ENCODE assay signal across 9 cellular contexts in genomic region chr9:38687389-38687842, GRCh38. TPM values are rescaled to one million over a fixed set of nuclear protein-coding genes. Genes with fewer than 3 reads are reported as not detected.
DNase-seq lines count a peak whose midpoint lies in the region; ATAC-seq and TF ChIP-seq lines count a peak whose summit lies in the region.
"Had no signal": no experiment of that assay in that cellular context is flagged by ENCODE, and none has a peak within 500 bp of the region (broad histone marks: within the 10 kb centered on the region; RNA-seq: fewer than 3 reads in every experiment).

No MANE protein-coding gene starts in this region.

- H3K9me3 Mint-ChIP-seq in central memory CD8-positive, alpha-beta T cell = no peaks in the 10 kb centered on the region

- H3K27me3 ChIP-seq in Peyer's patch (no peaks in the 10 kb centered on the region), thymus (ENCODE audit: control insufficient read depth, insufficient read depth) (no peaks in the 10 kb centered on the region)

- H3K36me3 ChIP-seq in Peyer's patch = no peaks in the 10 kb centered on the region
- H3K36me3 ChIP-seq in thymus (ENCODE audit: control insufficient read depth, insufficient read depth) = no peaks in the 10 kb centered on the region

- H3K4me3 Mint-ChIP-seq in central memory CD8-positive, alpha-beta T cell = peak overlapping the region; percentile 16

- no peaks in the 10 kb centered on the region for H3K4me1 Mint-ChIP-seq in central memory CD8-positive, alpha-beta T cell

- ATAC-seq in GM19372 (IDR thresholded peaks at IDR 0.05; ENCODE audit: low read depth, unreplicated experiment) = peak; percentile 56
- no peak for ATAC-seq in central memory CD8-positive, alpha-beta T cell (replicated peaks; ENCODE audit: extremely low read depth, poor library complexity, severe bottlenecking)
- no peak for ATAC-seq in GM18858 (IDR thresholded peaks at IDR 0.05; ENCODE audit: unreplicated experiment)
- no peak for ATAC-seq in HG03571 (IDR thresholded peaks at IDR 0.05; ENCODE audit: unreplicated experiment)

- DNase-seq in Peyer's patch = peak in 2 of 3 donors; percentile 78 to 83
- DNase-seq in central memory CD8-positive, alpha-beta T cell (ENCODE audit: low spot score in 2 of 2) = no peak
- peak; percentile 41 for DNase-seq in midbrain (lab: John Stamatoyannopoulos, UW)
- no peak for DNase-seq in inferior parietal cortex (ENCODE audit: extremely low spot score)

- no peak overlapping the region for H3K27ac Mint-ChIP-seq in central memory CD8-positive, alpha-beta T cell (ENCODE audit: low read depth)

- 35% methylated on average over 21 of the region's 21 CpGs for WGBS in thymus

- no peak for TF ChIP-seq CTCF in Peyer's patch (IDR thresholded peaks at IDR 0.05)

- no peaks in the 10 kb centered on the region for H3K36me3 Mint-ChIP-seq in central memory CD8-positive, alpha-beta T cell (ENCODE audit: insufficient read depth)

- H3K4me1 ChIP-seq in Peyer's patch = no peaks in the 10 kb centered on the region
- no peaks in the 10 kb centered on the region for H3K4me1 ChIP-seq in thymus (ENCODE audit: control insufficient read depth, insufficient read depth, low read length)

- peaks cover 69% of the 10 kb centered on the region for H3K27me3 Mint-ChIP-seq in central memory CD8-positive, alpha-beta T cell

- no peak for TF ChIP-seq POLR2A in Peyer's patch (IDR thresholded peaks at IDR 0.05)

- H3K9me3 ChIP-seq in Peyer's patch = no peaks in the 10 kb centered on the region
- no peaks in the 10 kb centered on the region for H3K9me3 ChIP-seq in thymus (ENCODE audit: control insufficient read depth)

- H3K4me3 ChIP-seq in Peyer's patch (peak overlapping the region in 3 of 4 donors; percentile 14 to 40 (median 27)), thymus (ENCODE audit: low read length) (no peak overlapping the region)

- H3K27ac ChIP-seq in Peyer's patch = no peak overlapping the region
- H3K27ac ChIP-seq in thymus (ENCODE audit: low read depth) = peak overlapping the region; percentile 40

RNA-seq across cellular contexts. Expression of gene FAM240B, which starts 32.5 kb away (rescaled TPM):
- total RNA-seq in Peyer's patch = not detected
- 0.16 TPM for polyA plus RNA-seq in thymus
- total RNA-seq: glomerular endothelial cell had no signal

Comparison
In these comparisons a context has a peak if more than half of its experiments do, and no peak if none do; other contexts are left out.
1. DNase-seq: peak in Peyer's patch (2 of 3) and midbrain (single experiment); none in central memory CD8-positive, alpha-beta T cell (0 of 2) and inferior parietal cortex (single experiment).